In genomic region chrX:122501652-122502051, GRCh38 we compare ENCODE assay signal across 26 cellular contexts.
"Had no signal": no experiment of that assay in that cellular context is flagged by ENCODE, and none has a peak within 500 bp of the region (broad histone marks: within the 10 kb centered on the region; RNA-seq: fewer than 3 reads in every experiment).

No MANE protein-coding gene starts in this region.

- DNase-seq: cerebellar nuclear complex; dermis blood vessel endothelial cell; effector CD4-positive, alpha-beta T cell; effector memory CD4-positive, alpha-beta T cell; erythroblast; esophagus squamous epithelium; foreskin fibroblast; foreskin melanocyte; gastrocnemius medialis; glutamatergic neuron; heart right ventricle; hippocampal formation; islet precursor cell; kidney; kidney glomerular epithelial cell; left colon; left lung; left ventricle myocardium superior; lower lobe of right lung; mesenchymal stem cell; mucosa of descending colon had no signal

- H3K27ac ChIP-seq: coronary artery, epithelial cell of prostate, esophagus squamous epithelium, gastrocnemius medialis, heart right ventricle, left lung, lower lobe of right lung had no signal

- H3K4me1 ChIP-seq: esophagus squamous epithelium, gastrocnemius medialis, heart right ventricle, left lung, lower lobe of right lung had no signal

- H3K9me3 ChIP-seq: esophagus squamous epithelium, gastrocnemius medialis, left lung, lower lobe of right lung, mucosa of descending colon had no signal

- FAIRE-seq: endometrium, kidney had no signal

- ATAC-seq: esophagus mucosa, gastrocnemius medialis, heart right ventricle, left colon, left lung, left ventricle myocardium superior, lower lobe of right lung, mucosa of descending colon had no signal

- H3K4me3 ChIP-seq: coronary artery, dorsolateral prefrontal cortex, esophagus squamous epithelium, gastrocnemius medialis, heart right ventricle, left lung, lower lobe of right lung, mucosa of descending colon had no signal

- H3K36me3 ChIP-seq: esophagus squamous epithelium, gastrocnemius medialis, heart right ventricle, left lung, lower lobe of right lung had no signal

- H3K27me3 ChIP-seq: esophagus squamous epithelium, gastrocnemius medialis, heart right ventricle, left lung had no signal
